Comparison of ENCODE assay signal across 8 cellular contexts in genomic region chr12:15910864-15911696, GRCh38. TPM values are rescaled to one million over a fixed set of nuclear protein-coding genes. Genes with fewer than 3 reads are reported as not detected.
DNase-seq lines count a peak whose midpoint lies in the region.

Gene DERA, plus strand, starts transcription at chr12:15911332. Its CDS starts 52 bp downstream, at chr12:15911384.

- CTCF ChIA-PET in activated naive CD4-positive, alpha-beta T cell treated with anti-CD3 and anti-CD28 coated beads for 36 hours (lab: Charles Lee), result interaction anchor here (0.6 to 2.7 kb wide), 7 partner anchors 10 to 379 kb away, joined by 3 to 29 read pairs (median 3); no protein-coding TSS in a partner anchor

- H3K9me3 Mint-ChIP-seq in activated naive CD4-positive, alpha-beta T cell treated with anti-CD3 and anti-CD28 coated beads for 36 hours, result no peaks in the 10 kb centered on the region

- H3K27me3 ChIP-seq in SJCRH30, result no peaks in the 10 kb centered on the region

- peak within 1 kb of the TSS; percentile 80 for H3K27ac Mint-ChIP-seq in activated naive CD4-positive, alpha-beta T cell treated with anti-CD3 and anti-CD28 coated beads for 36 hours

- peaks cover 4% of the 10 kb centered on the region; the same call in 1 of the 2 replicates for H3K4me1 ChIP-seq in SJCRH30

- H3K9me3 ChIP-seq in SJCRH30 (replicated peaks), result no peaks in the 10 kb centered on the region

- H3K4me3 Mint-ChIP-seq in activated naive CD4-positive, alpha-beta T cell treated with anti-CD3 and anti-CD28 coated beads for 36 hours, result peak within 1 kb of the TSS; percentile 84

- peaks cover 2% of the 10 kb centered on the region; the same call in 1 of the 2 replicates for H3K36me3 ChIP-seq in SJCRH30

- peak within 1 kb of the TSS; percentile 80 for H3K4me3 ChIP-seq in SJCRH30

- DNase-seq in G401 (ENCODE audit: low spot score) (peak; percentile 79), GOT3 (lab: John Stamatoyannopoulos, UW) (peak; percentile 33), LHCN-M2 (ENCODE audit: low read depth) (peak; percentile 78), SJCRH30 (peak; percentile 83 to 85), germinal center (ENCODE audit: low spot score) (peak; percentile 71), occipital lobe (lab: John Stamatoyannopoulos, UW) (peak; percentile 63)
- DNase-seq in activated naive CD4-positive, alpha-beta T cell treated with anti-CD3 and anti-CD28 coated beads for 36 hours, result peak; percentile 63

- no peaks in the 10 kb centered on the region for H3K36me3 Mint-ChIP-seq in activated naive CD4-positive, alpha-beta T cell treated with anti-CD3 and anti-CD28 coated beads for 36 hours (ENCODE audit: low read depth)

- H3K27ac ChIP-seq in SJCRH30 (peak within 1 kb of the TSS; percentile 89), temporal lobe (ENCODE audit: low read depth, low read length) (peak within 1 kb of the TSS; percentile 40)

- intact Hi-C loops in activated naive CD4-positive, alpha-beta T cell treated with anti-CD3 and anti-CD28 coated beads for 36 hours (cut with micrococcal nuclease), result loop anchor here (1.0 kb wide), 1 partner anchor 29 kb away; the partner anchor contains the start of gene STRAP

- in situ Hi-C loops in G401 (cut with HindIII; ENCODE audit: low sequenced_read_pairs), result no loop called here

- H3K4me1 Mint-ChIP-seq in activated naive CD4-positive, alpha-beta T cell treated with anti-CD3 and anti-CD28 coated beads for 36 hours (ENCODE audit: low read depth), result peaks cover 10% of the 10 kb centered on the region

- no peaks in the 10 kb centered on the region for H3K27me3 Mint-ChIP-seq in activated naive CD4-positive, alpha-beta T cell treated with anti-CD3 and anti-CD28 coated beads for 36 hours (ENCODE audit: low read depth)

RNA-seq across cellular contexts. Expression of gene DERA, which starts in this region (rescaled TPM):
- total RNA-seq in G401 (2014; rRNA removed; shearing (Covaris generic)), result 55.9 and 58.5 TPM in 2 replicates
- total RNA-seq in LHCN-M2 (2014; rRNA removed), result 93.8 and 99.7 TPM in 2 replicates
- polyA plus RNA-seq in LHCN-M2 (2012), result 45.1 TPM
- 46.1 and 47.0 TPM in 2 replicates for total RNA-seq in SJCRH30 (2014; rRNA removed; shearing (Covaris generic))
- 10 to 100 TPM; 29.8 to 31.0 TPM for total RNA-seq in activated naive CD4-positive, alpha-beta T cell treated with anti-CD3 and anti-CD28 coated beads for 36 hours
- 7.2 TPM for total RNA-seq in occipital lobe
- total RNA-seq in temporal lobe, result 10.3 TPM

Comparison
In these comparisons a context has a peak if more than half of its experiments do, and no peak if none do; other contexts are left out.
1. Peak in every context shown above with its lines: DNase-seq, H3K4me3 ChIP-seq and H3K27ac ChIP-seq.
2. DNase-seq: peak in every context shown above with its lines; median percentile 84 in SJCRH30; 79 in G401; 78 in LHCN-M2; 71 in germinal center; 63 in activated naive CD4-positive, alpha-beta T cell treated with anti-CD3 and anti-CD28 coated beads for 36 hours; 63 in occipital lobe; 33 in GOT3.